In genomic region chr13:44402902-44403719, GRCh38 we compare ENCODE assay signal across 16 cellular contexts. TPM values are rescaled to one million over a fixed set of nuclear protein-coding genes. Genes with fewer than 3 reads are reported as not detected.
DNase-seq lines count a peak whose midpoint lies in the region; ATAC-seq and TF ChIP-seq lines count a peak whose summit lies in the region.
"Had no signal": no experiment of that assay in that cellular context is flagged by ENCODE, and none has a peak within 500 bp of the region (broad histone marks: within the 10 kb centered on the region; RNA-seq: fewer than 3 reads in every experiment).

No MANE protein-coding gene starts in this region.

- H3K27me3 Mint-ChIP-seq in Caco-2 (ENCODE audit: insufficient read depth, unreplicated experiment): no peaks in the 10 kb centered on the region
- H3K27me3 Mint-ChIP-seq in nephron progenitor cell (ENCODE audit: low read depth, poor library complexity): peaks cover 4% of the 10 kb centered on the region
- H3K27me3 Mint-ChIP-seq in T-cell: peaks cover 4 to 18% of the 10 kb centered on the region in 2 donors
- peaks cover 12% of the 10 kb centered on the region for H3K27me3 Mint-ChIP-seq in activated T-cell treated with anti-CD3 and anti-CD28 coated beads, Interleukin-2, amount 50 U/mL, for 72 hours (ENCODE audit: low read depth)

- no peak for ATAC-seq in T-cell (replicated peaks in 1 of 4)
- ATAC-seq in activated T-cell treated with anti-CD3 and anti-CD28 coated beads, Interleukin-2, amount 50 U/mL, for 72 hours (replicated peaks in 1 of 2): no peak
- ATAC-seq: K562 had no signal

- H3K9me3 Mint-ChIP-seq in Caco-2 (ENCODE audit: unreplicated experiment) (no peaks in the 10 kb centered on the region), nephron progenitor cell (no peaks in the 10 kb centered on the region), T-cell (no peaks in the 10 kb centered on the region)
- H3K9me3 Mint-ChIP-seq in activated T-cell treated with anti-CD3 and anti-CD28 coated beads, Interleukin-2, amount 50 U/mL, for 72 hours: no peaks in the 10 kb centered on the region

- H3K36me3 ChIP-seq in Caco-2 (ENCODE audit: control insufficient read depth, insufficient read depth, low read length): no peaks in the 10 kb centered on the region
- H3K36me3 ChIP-seq in colonic mucosa: no peaks in the 10 kb centered on the region
- H3K36me3 ChIP-seq: BE2C, left ventricle myocardium inferior, upper lobe of left lung had no signal

- H3K27ac Mint-ChIP-seq in Caco-2 (ENCODE audit: unreplicated experiment): peak overlapping the region; percentile 58
- peak overlapping the region; percentile 82 for H3K27ac Mint-ChIP-seq in nephron progenitor cell
- H3K27ac Mint-ChIP-seq in T-cell: no peak overlapping the region
- no peak overlapping the region for H3K27ac Mint-ChIP-seq in activated T-cell treated with anti-CD3 and anti-CD28 coated beads, Interleukin-2, amount 50 U/mL, for 72 hours

- peaks cover 46% of the 10 kb centered on the region for H3K4me1 ChIP-seq in Caco-2
- no peaks in the 10 kb centered on the region for H3K4me1 ChIP-seq in colonic mucosa

- no peaks in the 10 kb centered on the region for H3K9me3 ChIP-seq in Caco-2
- no peaks in the 10 kb centered on the region for H3K9me3 ChIP-seq in colonic mucosa
- H3K9me3 ChIP-seq: BE2C, left ventricle myocardium inferior, upper lobe of left lung had no signal

- TF ChIP-seq CTCF in Caco-2 (IDR thresholded peaks at IDR 0.05; ENCODE audit: insufficient read depth in 1 of 2, low read depth in 1 of 2, low read length in 1 of 2, severe bottlenecking in 1 of 2, unreplicated experiment in 1 of 2): no peak
- no peak for TF ChIP-seq CTCF in colonic mucosa (IDR thresholded peaks at IDR 0.05)
- TF ChIP-seq CTCF in nephron progenitor cell (IDR thresholded peaks at IDR 0.05): no peak

- H3K36me3 Mint-ChIP-seq in Caco-2 (ENCODE audit: insufficient read depth, unreplicated experiment) (no peaks in the 10 kb centered on the region), nephron progenitor cell (ENCODE audit: low read depth) (no peaks in the 10 kb centered on the region), T-cell (no peaks in the 10 kb centered on the region)
- H3K36me3 Mint-ChIP-seq in activated T-cell treated with anti-CD3 and anti-CD28 coated beads, Interleukin-2, amount 50 U/mL, for 72 hours (ENCODE audit: insufficient read depth in 2 of 2): no peaks in the 10 kb centered on the region

- H3K4me3 ChIP-seq in Caco-2 (ENCODE audit: low read depth, low read length) (no peak overlapping the region), colonic mucosa (no peak overlapping the region)
- H3K4me3 ChIP-seq: K562, left ventricle myocardium inferior, upper lobe of left lung had no signal

- H3K4me3 Mint-ChIP-seq in Caco-2 (ENCODE audit: unreplicated experiment) (no peak overlapping the region), nephron progenitor cell (peak overlapping the region; percentile 27), T-cell (no peak overlapping the region)
- no peak overlapping the region for H3K4me3 Mint-ChIP-seq in activated T-cell treated with anti-CD3 and anti-CD28 coated beads, Interleukin-2, amount 50 U/mL, for 72 hours

- POLR2A ChIA-PET in Caco-2 (lab: Charles Lee): interaction anchor here (0.6 to 2.0 kb wide), 5 partner anchors 7 to 33 kb away, joined by 3 to 21 read pairs (median 5); no protein-coding TSS in a partner anchor
- POLR2A ChIA-PET in T-cell (lab: Charles Lee): no interaction called here

- H3K27me3 ChIP-seq in Caco-2 (replicated peaks; ENCODE audit: control insufficient read depth, insufficient read depth, low read length) (no peaks in the 10 kb centered on the region), colonic mucosa (no peaks in the 10 kb centered on the region)
- H3K27me3 ChIP-seq: BE2C, upper lobe of left lung had no signal

- H3K27ac ChIP-seq in colonic mucosa: peak overlapping the region; percentile 3
- H3K27ac ChIP-seq: left ventricle myocardium inferior, upper lobe of left lung had no signal

- DNase-seq in Caco-2 (peak in 1 of 2 experiments; percentile 49), NCI-H1105 (lab: John Stamatoyannopoulos, UW) (peak; percentile 50), colonic mucosa (peak; percentile 69), nephron progenitor cell (no peak), T-cell (no peak), AG08395 (ENCODE audit: low spot score) (no peak)
- no peak for DNase-seq in stimulated activated naive CD4-positive, alpha-beta T cell (lab: John Stamatoyannopoulos, UW)
- no peak for DNase-seq in activated T-cell treated with anti-CD3 and anti-CD28 coated beads, Interleukin-2, amount 50 U/mL, for 72 hours
- DNase-seq: activated CD4-positive, alpha-beta T cell treated with anti-CD3 and anti-CD28 coated beads, Interleukin-2, amount 50 U/mL, for 4 hours; activated naive CD4-positive, alpha-beta T cell; BE2C; foreskin melanocyte; left ventricle myocardium inferior; SW 1271 had no signal

- peaks cover 25% of the 10 kb centered on the region for H3K4me1 Mint-ChIP-seq in Caco-2 (ENCODE audit: low read depth, unreplicated experiment)
- peaks cover 85% of the 10 kb centered on the region for H3K4me1 Mint-ChIP-seq in nephron progenitor cell
- H3K4me1 Mint-ChIP-seq in T-cell: no peaks in the 10 kb centered on the region
- H3K4me1 Mint-ChIP-seq in activated T-cell treated with anti-CD3 and anti-CD28 coated beads, Interleukin-2, amount 50 U/mL, for 72 hours (ENCODE audit: low read depth): no peaks in the 10 kb centered on the region

- CTCF ChIA-PET in Caco-2 (lab: Charles Lee): interaction anchor here (1.2 to 2.2 kb wide), 4 partner anchors 13 to 34 kb away, joined by 3 to 5 read pairs (median 5); no protein-coding TSS in a partner anchor
- CTCF ChIA-PET in T-cell (lab: Charles Lee): interaction anchor here in 1 of 2 donors (0.6 kb wide), 1 partner anchor 55 kb away, joined by 3 read pairs; no protein-coding TSS in a partner anchor

- H3K9ac ChIP-seq in colonic mucosa (ENCODE audit: low read depth in 2 of 2, low read length in 2 of 2): peak overlapping the region in 1 of 2 donors; percentile 87

- no TSS peak for BruUV-seq in Caco-2 (replicated peaks; lab: Mats Ljungman, UMichigan)

- intact Hi-C loops in Caco-2 (cut with micrococcal nuclease; ENCODE audit: unreplicated experiment): no loop called here
- intact Hi-C loops in colonic mucosa (cut with DNase I): no loop called here

RNA-seq across cellular contexts. Expression of gene SERP2, which starts 29.5 kb away (rescaled TPM):
- total RNA-seq in Caco-2 (2022) (not detected in 2 replicates), colonic mucosa (1 to 10 TPM; 1.6 to 2.7 TPM), T-cell (under 1 TPM in 3 of 5 donors, not detected in 2; 0.44 to 0.65 (median 0.47) TPM)
- 1 to 10 TPM; 1.0 to 3.6 TPM for total RNA-seq in activated T-cell treated with anti-CD3 and anti-CD28 coated beads, Interleukin-2, amount 50 U/mL, for 72 hours
- total RNA-seq: K562 had no signal

Comparison
In these comparisons a context has a peak if more than half of its experiments do, and no peak if none do; other contexts are left out.
1. DNase-seq: peak in NCI-H1105 (single experiment) and colonic mucosa (single experiment); none in nephron progenitor cell (single experiment), T-cell (0 of 34), stimulated activated naive CD4-positive, alpha-beta T cell (0 of 6), activated T-cell treated with anti-CD3 and anti-CD28 coated beads, Interleukin-2, amount 50 U/mL, for 72 hours (0 of 2) and AG08395 (single experiment).
2. H3K27ac Mint-ChIP-seq: peak in Caco-2 (single experiment) and nephron progenitor cell (single experiment); none in T-cell (0 of 2) and activated T-cell treated with anti-CD3 and anti-CD28 coated beads, Interleukin-2, amount 50 U/mL, for 72 hours (single experiment).